Comparison of ENCODE assay signal across 33 cellular contexts in the genomic region with DNA sequence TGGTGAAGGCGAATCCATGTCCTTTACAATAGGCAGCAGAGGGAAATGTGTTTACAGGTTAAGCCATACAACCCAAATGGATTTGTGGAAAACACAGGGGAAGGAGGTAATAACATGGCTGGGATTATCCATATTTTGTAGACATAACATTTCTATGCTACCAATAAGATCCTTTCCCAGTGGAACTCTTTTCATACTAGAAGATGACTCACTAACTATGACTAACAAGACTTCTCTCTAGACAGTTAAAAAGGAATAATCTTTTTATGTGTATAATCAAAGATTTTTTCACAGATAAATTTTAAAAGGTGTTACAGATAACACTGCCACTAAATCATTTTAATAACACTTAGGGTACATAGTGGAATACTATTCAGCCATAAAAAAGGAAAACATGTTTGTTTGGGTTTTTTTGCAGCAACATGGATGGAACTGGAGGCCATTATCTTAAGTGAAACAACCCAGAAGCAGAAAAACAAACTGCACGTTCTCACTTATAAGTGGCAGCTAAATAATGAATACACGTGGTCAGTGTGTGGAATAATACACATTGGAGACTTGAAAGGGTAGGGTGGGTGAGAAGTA. TPM values are rescaled to one million over a fixed set of nuclear protein-coding genes. Genes with fewer than 3 reads are reported as not detected.
DNase-seq lines count a peak whose midpoint lies in the region; ATAC-seq, FAIRE-seq and TF ChIP-seq lines count a peak whose summit lies in the region.
"Had no signal": no experiment of that assay in that cellular context is flagged by ENCODE, and none has a peak within 500 bp of the region (broad histone marks: within the 10 kb centered on the region; RNA-seq: fewer than 3 reads in every experiment).

No MANE protein-coding gene starts in this region.

- intact Hi-C loops in PC-3 (cut with micrococcal nuclease) (no loop called here), endothelial cell of umbilical vein (cut with micrococcal nuclease) (no loop called here), heart right ventricle (cut with DNase I) (loop anchor here in 1 of 10 donors (10.0 kb wide), 1 partner anchor 56 kb away; no protein-coding TSS in a partner anchor)

- no peaks in the 10 kb centered on the region for H3K79me2 ChIP-seq in PC-3 (ENCODE audit: low read length)
- H3K79me2 ChIP-seq in endothelial cell of umbilical vein (ENCODE audit: control insufficient read depth, insufficient read depth, low read length): no peaks in the 10 kb centered on the region
- H3K79me2 ChIP-seq in osteoblast (ENCODE audit: insufficient read depth, low read length): no peaks in the 10 kb centered on the region

- ATAC-seq in PC-3: no peak
- ATAC-seq in GM18502 (IDR thresholded peaks at IDR 0.05; ENCODE audit: poor library complexity, unreplicated experiment): no peak
- no peak for ATAC-seq in heart right ventricle
- ATAC-seq in HG03469 (IDR thresholded peaks at IDR 0.05; ENCODE audit: unreplicated experiment): no peak
- ATAC-seq: HCT116, T-helper 17 cell had no signal

- H3K27ac ChIP-seq in PC-3 (ENCODE audit: low read length) (no peak overlapping the region), endothelial cell of umbilical vein (ENCODE audit: insufficient read depth, low read depth, low read length) (no peak overlapping the region), osteoblast (ENCODE audit: low read depth, low read length) (no peak overlapping the region), heart right ventricle (no peak overlapping the region)
- H3K27ac ChIP-seq: ovary, Peyer's patch had no signal

- no peak overlapping the region for H3K4me3 ChIP-seq in PC-3 (ENCODE audit: low read length)
- no peak overlapping the region for H3K4me3 ChIP-seq in endothelial cell of umbilical vein (replicated peaks in 1 of 3; ENCODE audit: insufficient read depth in 1 of 3, low read depth in 1 of 3, low read length in 3 of 3)
- no peak overlapping the region for H3K4me3 ChIP-seq in osteoblast (ENCODE audit: insufficient read depth, low read length)
- no peak overlapping the region for H3K4me3 ChIP-seq in heart right ventricle
- H3K4me3 ChIP-seq: lung, ovary, Peyer's patch, smooth muscle cell had no signal

- no peaks in the 10 kb centered on the region for H3K9me2 ChIP-seq in PC-3 (replicated peaks; ENCODE audit: low read length)

- DNase-seq in ELR (ENCODE audit: low read depth) (peak; percentile 72), PC-3 (peak; percentile 30), endothelial cell of umbilical vein (ENCODE audit: low read depth, low spot score) (no peak), osteoblast (ENCODE audit: insufficient read length, low spot score, missing footprints) (peak; percentile 35), heart right ventricle (no peak), ACHN (no peak)
- DNase-seq: activated CD4-positive, alpha-beta memory T cell treated with anti-CD3 and anti-CD28 coated beads for 36 hours; activated CD4-positive, CD25-positive, alpha-beta regulatory T cell treated with anti-CD3 and anti-CD28 coated beads, Interleukin-2, amount 50 U/mL, for 72 hours; activated CD8-positive, alpha-beta memory T cell treated with anti-CD3 and anti-CD28 coated beads, Interleukin-2, amount 50 U/mL, for 48 hours; activated naive CD4-positive, alpha-beta T cell treated with anti-CD3 and anti-CD28 coated beads, Interleukin-2, amount 50 U/mL, for 16 hours; C1 segment of cervical spinal cord; central memory CD4-positive, alpha-beta T cell; COR-L47; DMS53; GF-D8; Kasumi-1; NCI-H1092; NCI-H1930; NCI-H526 treated with DMSO at 0.1 percent for 48 hours; nephron progenitor cell; ovary; Peyer's patch; retina; stimulated activated CD4-positive, alpha-beta T cell treated with anti-CD3 and anti-CD28 coated beads, Interleukin-1b, Interleukin-23, amount 100 ng/mL, for 48 hours; stimulated activated CD8-positive, alpha-beta memory T cell treated with anti-CD3 and anti-CD28 coated beads, Interleukin-4, amount 100 ng/mL, for 48 hours; T-helper 17 cell; trophoblast cell had no signal

- in situ Hi-C loops in ACHN (cut with HindIII; ENCODE audit: low pct_ligation_motif_present, low pct_unique_long_range_greater_than_20kb, low sequenced_read_pairs): no loop called here

- BruUV-seq in PC-3 (replicated peaks; lab: Mats Ljungman, UMichigan) (no TSS peak), endothelial cell of umbilical vein (replicated peaks; lab: Mats Ljungman, UMichigan) (no TSS peak)

- TF ChIP-seq CTCF in PC-3 (conservative IDR thresholded peaks at IDR 0.05; ENCODE audit: low read depth, low read length) (no peak), endothelial cell of umbilical vein (IDR thresholded peaks at IDR 0.05; ENCODE audit: extremely low read depth in 1 of 2, insufficient read depth in 1 of 2, low read depth in 1 of 2, low read length in 2 of 2) (no peak), osteoblast (IDR thresholded peaks at IDR 0.05; ENCODE audit: extremely low read depth, low read depth, low read length) (no peak), heart right ventricle (IDR thresholded peaks at IDR 0.05) (no peak)

- no peak overlapping the region for H2AFZ ChIP-seq in PC-3 (ENCODE audit: low read length)
- no peak overlapping the region for H2AFZ ChIP-seq in endothelial cell of umbilical vein (ENCODE audit: low read depth, low read length)
- H2AFZ ChIP-seq in osteoblast (ENCODE audit: low read length): no peak overlapping the region

- H3K36me3 ChIP-seq in PC-3 (ENCODE audit: low read depth, low read length): no peaks in the 10 kb centered on the region
- peaks cover 0 to 4% of the 10 kb centered on the region in 2 experiments for H3K36me3 ChIP-seq in endothelial cell of umbilical vein (ENCODE audit: control insufficient read depth in 2 of 2, extremely low read depth in 1 of 2, insufficient read depth in 2 of 2, low read length in 2 of 2)
- peaks cover 4% of the 10 kb centered on the region for H3K36me3 ChIP-seq in osteoblast (ENCODE audit: insufficient read depth, low read length)
- peaks cover 0 to 65% (median 24%) of the 10 kb centered on the region in 9 donors for H3K36me3 ChIP-seq in heart right ventricle
- H3K36me3 ChIP-seq: ovary had no signal

- no peaks in the 10 kb centered on the region for H3F3A ChIP-seq in PC-3 (ENCODE audit: low read length, unreplicated experiment)

- dilution Hi-C loops in endothelial cell of umbilical vein (cut with MboI; ENCODE audit: extremely low pct_ligation_motif_present, low sequenced_read_pairs): no loop called here

- CTCF ChIA-PET in PC-3 (lab: Charles Lee) (no interaction called here), endothelial cell of umbilical vein (lab: Charles Lee) (interaction anchor here (0.9 kb wide), 1 partner anchor 28 kb away, joined by 3 read pairs; no protein-coding TSS in a partner anchor)

- H4K20me1 ChIP-seq in PC-3 (ENCODE audit: low read length): no peaks in the 10 kb centered on the region
- peaks cover 2% of the 10 kb centered on the region for H4K20me1 ChIP-seq in endothelial cell of umbilical vein (replicated peaks; ENCODE audit: control insufficient read depth, extremely low read depth, insufficient read depth, low read length)
- no peaks in the 10 kb centered on the region for H4K20me1 ChIP-seq in osteoblast (ENCODE audit: insufficient read depth, low read length)

- H3K27me3 ChIP-seq in PC-3 (ENCODE audit: low read length) (no peaks in the 10 kb centered on the region), endothelial cell of umbilical vein (ENCODE audit: control insufficient read depth in 2 of 2, insufficient read depth in 2 of 2, low read length in 2 of 2) (no peaks in the 10 kb centered on the region), osteoblast (ENCODE audit: insufficient read depth, low read length) (no peaks in the 10 kb centered on the region), heart right ventricle (no peaks in the 10 kb centered on the region)
- H3K27me3 ChIP-seq: ovary, Peyer's patch had no signal

- FAIRE-seq in endothelial cell of umbilical vein (lab: Jason Lieb, UNC): no peak

- WGBS in heart right ventricle, 2 donors: 94 to 98% methylated on average over 3 of the region's 3 CpGs

- H3K9me3 ChIP-seq in PC-3 (ENCODE audit: low read length) (no peaks in the 10 kb centered on the region), endothelial cell of umbilical vein (replicated peaks; ENCODE audit: control insufficient read depth, insufficient read depth, low read length) (no peaks in the 10 kb centered on the region), osteoblast (ENCODE audit: low read depth, low read length) (no peaks in the 10 kb centered on the region), heart right ventricle (peaks cover 0 to 7% (median 0%) of the 10 kb centered on the region in 11 donors)
- H3K9me3 ChIP-seq: ovary, Peyer's patch had no signal

- POLR2A ChIA-PET in PC-3 (lab: Charles Lee; ENCODE audit: unreplicated experiment) (no interaction called here), endothelial cell of umbilical vein (lab: Charles Lee) (no interaction called here)

- TF ChIP-seq POLR2A in endothelial cell of umbilical vein (IDR thresholded peaks at IDR 0.05; ENCODE audit: low read depth, low read length): no peak

- H3K9ac ChIP-seq in PC-3 (ENCODE audit: low read length) (no peak overlapping the region), endothelial cell of umbilical vein (replicated peaks; ENCODE audit: extremely low read depth, insufficient read depth, low read length) (no peak overlapping the region)

- H3K9me1 ChIP-seq in endothelial cell of umbilical vein (replicated peaks; ENCODE audit: control insufficient read depth, extremely low read depth, insufficient read depth, low read length): no peaks in the 10 kb centered on the region

- H3K4me1 ChIP-seq in PC-3 (ENCODE audit: insufficient read depth, low read length) (no peaks in the 10 kb centered on the region), endothelial cell of umbilical vein (ENCODE audit: control insufficient read depth, extremely low read depth, insufficient read depth, low read length) (no peaks in the 10 kb centered on the region), osteoblast (ENCODE audit: insufficient read depth, low read length) (no peaks in the 10 kb centered on the region), heart right ventricle (peaks cover 0 to 4% (median 0%) of the 10 kb centered on the region in 9 donors)
- H3K4me1 ChIP-seq: Peyer's patch had no signal

- H3K4me2 ChIP-seq in PC-3 (ENCODE audit: low read length) (no peak overlapping the region), endothelial cell of umbilical vein (ENCODE audit: insufficient read depth, low read length) (no peak overlapping the region), osteoblast (ENCODE audit: insufficient read depth, low read length) (no peak overlapping the region)
- H3K4me2 ChIP-seq: smooth muscle cell had no signal

RNA-seq across cellular contexts. Expression of a gene that starts 39.6 kb away (rescaled TPM):
- total RNA-seq in PC-3 (2014; rRNA removed): 11.3 and 11.4 TPM in 2 replicates
- total RNA-seq in endothelial cell of umbilical vein: 57.5 and 60.3 TPM in 2 replicates
- polyA plus RNA-seq in endothelial cell of umbilical vein: 8.6 and 10.8 TPM in 2 replicates
- polyA plus RNA-seq in endothelial cell of umbilical vein (2011; cell fraction: cytosol; rRNA removed): 7.6 TPM in 2 replicates
- polyA plus RNA-seq in endothelial cell of umbilical vein (2011; cell fraction: nucleus; rRNA removed): 37.7 and 42.1 TPM in 2 replicates
- polyA plus RNA-seq in endothelial cell of umbilical vein (2012): 17.6 and 21.9 TPM in 2 replicates
- 66.7 and 87.2 TPM in 2 replicates for polyA minus RNA-seq in endothelial cell of umbilical vein
- polyA minus RNA-seq in endothelial cell of umbilical vein (2011; cell fraction: cytosol; rRNA and poly(A)+ RNA removed): 16.4 TPM
- 175 and 231 TPM in 2 replicates for polyA minus RNA-seq in endothelial cell of umbilical vein (2011; cell fraction: nucleus; rRNA and poly(A)+ RNA removed)
- 117 and 142 TPM in 2 replicates for total RNA-seq in osteoblast
- total RNA-seq in heart right ventricle: 10 to 100 TPM; 28.5 to 59.0 (median 43.4) TPM
- 10 to 100 TPM in 1 of 2 donors, 1 to 10 TPM in 1; 7.3 to 25.9 TPM for polyA plus RNA-seq in heart right ventricle

RNA-seq across cellular contexts. Expression of a gene that starts 46.1 kb away (rescaled TPM):
- total RNA-seq in PC-3 (2014; rRNA removed) (0.11 and 0.52 TPM in 2 replicates), endothelial cell of umbilical vein (0.46 and 1.1 TPM in 2 replicates), osteoblast (under 0.01 TPM in 1 of 2 replicates, not detected in the other), heart right ventricle (under 1 TPM in 1 of 10 donors, not detected in 9; 0.25 TPM)
- polyA plus RNA-seq in endothelial cell of umbilical vein (0.10 and 0.33 TPM in 2 replicates), heart right ventricle (under 1 TPM in 1 of 2 donors, not detected in 1; 0.01 TPM)
- polyA plus RNA-seq in endothelial cell of umbilical vein (2011; cell fraction: cytosol; rRNA removed): 0.23 and 0.25 TPM in 2 replicates
- polyA plus RNA-seq in endothelial cell of umbilical vein (2011; cell fraction: nucleus; rRNA removed): 0.64 and 0.80 TPM in 2 replicates
- 0.25 and 0.37 TPM in 2 replicates for polyA plus RNA-seq in endothelial cell of umbilical vein (2012)
- 0.06 and 0.34 TPM in 2 replicates for polyA minus RNA-seq in endothelial cell of umbilical vein
- polyA minus RNA-seq in endothelial cell of umbilical vein (2011; cell fraction: cytosol; rRNA and poly(A)+ RNA removed): not detected
- polyA minus RNA-seq in endothelial cell of umbilical vein (2011; cell fraction: nucleus; rRNA and poly(A)+ RNA removed): 1.6 and 2.3 TPM in 2 replicates
- polyA plus RNA-seq: AG04450 had no signal

Comparison
In these comparisons a context has a peak if more than half of its experiments do, and no peak if none do; other contexts are left out.
1. DNase-seq: peak in ELR (single experiment), PC-3 (single experiment) and osteoblast (single experiment); none in endothelial cell of umbilical vein (single experiment), heart right ventricle (0 of 2) and ACHN (single experiment).